Comparison of ENCODE assay signal across 24 cellular contexts in genomic region chrX:15475486-15475885, GRCh38. TPM values are rescaled to one million over a fixed set of nuclear protein-coding genes. Genes with fewer than 3 reads are reported as not detected.
DNase-seq lines count a peak whose midpoint lies in the region; ATAC-seq and TF ChIP-seq lines count a peak whose summit lies in the region.
"Had no signal": no experiment of that assay in that cellular context is flagged by ENCODE, and none has a peak within 500 bp of the region (broad histone marks: within the 10 kb centered on the region; RNA-seq: fewer than 3 reads in every experiment).

No MANE protein-coding gene starts in this region.

- H3K79me2 ChIP-seq in mammary epithelial cell (ENCODE audit: insufficient read depth, low read length), result no peaks in the 10 kb centered on the region

- H3K18ac ChIP-seq in mesenchymal stem cell (ENCODE audit: low read depth in 1 of 2, low read length in 2 of 2), result no peak overlapping the region

- H3K4ac ChIP-seq in mesenchymal stem cell (ENCODE audit: low read depth in 1 of 2, low read length in 2 of 2), result no peak overlapping the region

- no peak overlapping the region for H3K14ac ChIP-seq in mesenchymal stem cell (ENCODE audit: low read length in 2 of 2)

- in situ Hi-C loops in mammary epithelial cell (cut with MboI; ENCODE audit: low sequenced_read_pairs in 2 of 2), result loop anchor here (10.0 to 25.0 kb wide), 2 partner anchors 187 to 189 kb away; partner anchors contain the start of gene CLTRN (in 2 of the 2)

- dilution Hi-C loops in mammary epithelial cell (cut with HindIII; ENCODE audit: low sequenced_read_pairs), result no loop called here

- no peaks in the 10 kb centered on the region for H3K36me3 Mint-ChIP-seq in CD4-positive, alpha-beta memory T cell
- H3K36me3 Mint-ChIP-seq: CD14-positive monocyte, IgD-negative memory B cell had no signal

- no peak overlapping the region for H3K23ac ChIP-seq in mesenchymal stem cell (ENCODE audit: low read length in 2 of 2)

- POLR2A ChIA-PET in CD4-positive, alpha-beta memory T cell (lab: Charles Lee; ENCODE audit: partially characterized antibody), result no interaction called here

- no peak overlapping the region for H2BK5ac ChIP-seq in mesenchymal stem cell (ENCODE audit: low read depth, low read length, poor library complexity, severe bottlenecking)

- H3K36me3 ChIP-seq in right atrium auricular region (peaks cover 5% of the 10 kb centered on the region), mammary epithelial cell (ENCODE audit: insufficient read depth, low read length) (peaks cover 10% of the 10 kb centered on the region), mesenchymal stem cell (ENCODE audit: control insufficient read depth in 1 of 2, insufficient read depth in 2 of 2, low read depth in 1 of 2, low read length in 2 of 2) (peaks cover 0 to 7% of the 10 kb centered on the region in 2 experiments)
- no peaks in the 10 kb centered on the region for H3K36me3 ChIP-seq in CD4-positive, alpha-beta memory T cell (ENCODE audit: insufficient read depth, low read length)
- H3K36me3 ChIP-seq: pancreas, upper lobe of left lung had no signal

- H3K9me3 ChIP-seq in right atrium auricular region, result no peaks in the 10 kb centered on the region
- H3K9me3 ChIP-seq in mammary epithelial cell (replicated peaks; ENCODE audit: insufficient read depth, low read length), result no peaks in the 10 kb centered on the region
- H3K9me3 ChIP-seq in mesenchymal stem cell (ENCODE audit: control insufficient read depth, low read length), result no peaks in the 10 kb centered on the region
- H3K9me3 ChIP-seq in CD4-positive, alpha-beta memory T cell (ENCODE audit: control insufficient read depth in 1 of 2, low read length in 2 of 2), result no peaks in the 10 kb centered on the region
- H3K9me3 ChIP-seq: pancreas, upper lobe of left lung had no signal

- H3K4me1 Mint-ChIP-seq in CD4-positive, alpha-beta memory T cell, result peaks cover 0 to 1% (median 0%) of the 10 kb centered on the region in 4 donors
- H3K4me1 Mint-ChIP-seq: activated naive CD8-positive, alpha-beta T cell treated with anti-CD3 and anti-CD28 coated beads, Interleukin-2, amount 50 U/mL, for 24 hours had no signal

- TSS peak; percentile 93 for BruUV-seq in mammary epithelial cell (replicated peaks; lab: Mats Ljungman, UMichigan)

- H3K9me3 Mint-ChIP-seq in CD4-positive, alpha-beta memory T cell, result no peaks in the 10 kb centered on the region
- H3K9me3 Mint-ChIP-seq: activated naive CD8-positive, alpha-beta T cell treated with anti-CD3 and anti-CD28 coated beads, Interleukin-2, amount 50 U/mL, for 24 hours; activated T-helper 2 cell treated with anti-CD3 and anti-CD28 coated beads, Interferon-gamma antibody, Interleukin-2, Interleukin-4, amounts not matched to agents 10 μg/mL and 5 μg/mL and 100 μg/mL, durations not matched to agents 14 hours and 24 hours and 36 hours; IgD-negative memory B cell had no signal

- peak overlapping the region; percentile 91 for H3K9ac ChIP-seq in mammary epithelial cell (ENCODE audit: insufficient read depth, low read length)
- peak overlapping the region; percentile 74 for H3K9ac ChIP-seq in mesenchymal stem cell (ENCODE audit: low read length)

- TF ChIP-seq CTCF in right atrium auricular region (IDR thresholded peaks at IDR 0.05), result no peak
- no peak for TF ChIP-seq CTCF in mammary epithelial cell (conservative IDR thresholded peaks at IDR 0.05 in 1 of 2, IDR thresholded peaks at IDR 0.05 in 1 of 2; ENCODE audit: extremely low read depth in 1 of 2, insufficient read depth in 1 of 2, low read depth in 1 of 2, low read length in 2 of 2)

- DNase-seq in right atrium auricular region (ENCODE audit: low spot score), result no peak
- DNase-seq in left cardiac atrium, result no peak
- DNase-seq in mammary epithelial cell, result no peak
- no peak for DNase-seq in mesenchymal stem cell
- no peak for DNase-seq in NCI-H1092 (lab: John Stamatoyannopoulos, UW)
- no peak for DNase-seq in A172 (ENCODE audit: low spot score)
- no peak for DNase-seq in CD4-positive, alpha-beta memory T cell
- DNase-seq: activated CD4-positive, alpha-beta T cell treated with anti-CD3 and anti-CD28 coated beads for 4 hours; activated naive CD8-positive, alpha-beta T cell treated with anti-CD3 and anti-CD28 coated beads, Interleukin-2, amount 50 U/mL, for 24 hours; DMS53; naive thymus-derived CD4-positive, alpha-beta T cell; NCI-H187; NK-92 treated with Interleukin-12 subunit alpha and Interleukin-12 subunit beta, amount 100 ng/mL, for 24 hours; pancreas; stimulated activated CD4-positive, alpha-beta T cell treated with anti-CD3 and anti-CD28 coated beads, Interleukin-1b, Interleukin-23, amount 100 ng/mL, for 48 hours; stimulated activated naive CD4-positive, alpha-beta T cell treated with Interleukin-2 at 50 U/mL for 16 hours; upper lobe of left lung had no signal

- no peak overlapping the region for H3K27ac Mint-ChIP-seq in CD4-positive, alpha-beta memory T cell
- H3K27ac Mint-ChIP-seq: activated naive CD8-positive, alpha-beta T cell treated with anti-CD3 and anti-CD28 coated beads, Interleukin-2, amount 50 U/mL, for 24 hours; activated T-helper 2 cell treated with anti-CD3 and anti-CD28 coated beads, Interferon-gamma antibody, Interleukin-2, Interleukin-4, amounts not matched to agents 10 μg/mL and 5 μg/mL and 100 μg/mL, durations not matched to agents 14 hours and 24 hours and 36 hours; CD14-positive monocyte; IgD-negative memory B cell; naive thymus-derived CD4-positive, alpha-beta T cell had no signal

- H3K27me3 Mint-ChIP-seq in CD4-positive, alpha-beta memory T cell, result peaks cover 1% of the 10 kb centered on the region in 2 donors

- H2AK5ac ChIP-seq in mesenchymal stem cell (ENCODE audit: low read length, severe bottlenecking), result no peak overlapping the region

- H2BK12ac ChIP-seq in mesenchymal stem cell (ENCODE audit: low read length in 2 of 2), result no peak overlapping the region

- no peak overlapping the region for H3K4me3 Mint-ChIP-seq in CD4-positive, alpha-beta memory T cell
- H3K4me3 Mint-ChIP-seq: activated naive CD8-positive, alpha-beta T cell treated with anti-CD3 and anti-CD28 coated beads, Interleukin-2, amount 50 U/mL, for 24 hours; CD14-positive monocyte; IgD-negative memory B cell; naive thymus-derived CD4-positive, alpha-beta T cell had no signal

- H2BK120ac ChIP-seq in mesenchymal stem cell (ENCODE audit: low read depth, low read length), result no peak overlapping the region

- 82% methylated on average over 4 of the region's 4 CpGs for WGBS in mammary epithelial cell (ENCODE audit: low coverage, missing lambda C conversion rate)
- 100% methylated on average over 4 of the region's 4 CpGs for WGBS in mesenchymal stem cell

- no peak overlapping the region for H2BK15ac ChIP-seq in mesenchymal stem cell (ENCODE audit: low read depth, poor library complexity, severe bottlenecking)

- peak overlapping the region; percentile 56 for H2AFZ ChIP-seq in mammary epithelial cell (ENCODE audit: low read depth, low read length)
- H2AFZ ChIP-seq in mesenchymal stem cell (ENCODE audit: low read depth, low read length), result no peak overlapping the region

- ATAC-seq in left cardiac atrium (no peak), HG02610 (IDR thresholded peaks at IDR 0.05; ENCODE audit: unreplicated experiment) (no peak)
- ATAC-seq: activated naive CD8-positive, alpha-beta T cell treated with anti-CD3 and anti-CD28 coated beads, Interleukin-2, amount 50 U/mL, for 24 hours; naive thymus-derived CD4-positive, alpha-beta T cell; pancreas had no signal

- H3K4me2 ChIP-seq in mammary epithelial cell (ENCODE audit: insufficient read depth, low read depth, low read length) (peak overlapping the region; percentile 67), mesenchymal stem cell (ENCODE audit: low read length, poor library complexity, severe bottlenecking) (no peak overlapping the region)

- H4K8ac ChIP-seq in mesenchymal stem cell (ENCODE audit: low read length), result no peak overlapping the region

- H3K27me3 ChIP-seq in right atrium auricular region, result no peaks in the 10 kb centered on the region
- no peaks in the 10 kb centered on the region for H3K27me3 ChIP-seq in mammary epithelial cell (ENCODE audit: insufficient read depth, low read length)
- peaks cover 0 to 6% of the 10 kb centered on the region in 2 experiments for H3K27me3 ChIP-seq in mesenchymal stem cell (ENCODE audit: control insufficient read depth in 1 of 2, insufficient read depth in 1 of 2, low read length in 2 of 2)
- H3K27me3 ChIP-seq in CD4-positive, alpha-beta memory T cell (ENCODE audit: insufficient read depth, low read length), result no peaks in the 10 kb centered on the region
- H3K27me3 ChIP-seq: pancreas, upper lobe of left lung had no signal

- H4K91ac ChIP-seq in mesenchymal stem cell (ENCODE audit: low read length), result no peak overlapping the region

- H3K27ac ChIP-seq in right atrium auricular region, result peak overlapping the region; percentile 1 to 31
- H3K27ac ChIP-seq in mammary epithelial cell (ENCODE audit: insufficient read depth, low read depth, low read length), result peak overlapping the region; percentile 99
- no peak overlapping the region for H3K27ac ChIP-seq in mesenchymal stem cell (ENCODE audit: low read length, poor library complexity, severe bottlenecking)
- H3K27ac ChIP-seq in CD4-positive, alpha-beta memory T cell (ENCODE audit: low read depth, low read length), result no peak overlapping the region
- H3K27ac ChIP-seq: pancreas had no signal

- H3K79me1 ChIP-seq in mesenchymal stem cell (replicated peaks; ENCODE audit: low read length, poor library complexity, severe bottlenecking), result no peaks in the 10 kb centered on the region

- H3K4me3 ChIP-seq in right atrium auricular region (no peak overlapping the region), mammary epithelial cell (replicated peaks in 1 of 3; ENCODE audit: insufficient read depth in 1 of 3, low read depth in 2 of 3, low read length in 3 of 3) (peak overlapping the region in 1 of 3 experiments; percentile 15), mesenchymal stem cell (ENCODE audit: insufficient read depth in 1 of 2, low read depth in 1 of 2, low read length in 2 of 2) (no peak overlapping the region)
- H3K4me3 ChIP-seq in CD4-positive, alpha-beta memory T cell (ENCODE audit: low read length in 2 of 2), result no peak overlapping the region
- H3K4me3 ChIP-seq: pancreas, upper lobe of left lung had no signal

- intact Hi-C loops in left cardiac atrium (cut with DNase I), result no loop called here
- intact Hi-C loops in mammary epithelial cell (cut with micrococcal nuclease), result loop anchor here (1.0 to 5.0 kb wide), 2 partner anchors 18 to 187 kb away; partner anchors contain the start of genes CLTRN and PIR
- intact Hi-C loops in CD4-positive, alpha-beta memory T cell (cut with micrococcal nuclease), result no loop called here

- CTCF ChIA-PET in mammary epithelial cell (lab: Charles Lee; ENCODE audit: low non-redundant PET), result interaction anchor here (0.6 kb wide), 1 partner anchor 89 kb away, joined by 3 read pairs; no protein-coding TSS in a partner anchor
- CTCF ChIA-PET in CD4-positive, alpha-beta memory T cell (lab: Charles Lee; ENCODE audit: partially characterized antibody), result no interaction called here

- H4K20me1 ChIP-seq in mammary epithelial cell (ENCODE audit: insufficient read depth, low read length), result no peaks in the 10 kb centered on the region

- H3K4me1 ChIP-seq in right atrium auricular region, result no peaks in the 10 kb centered on the region
- peaks cover 38% of the 10 kb centered on the region for H3K4me1 ChIP-seq in mammary epithelial cell (ENCODE audit: insufficient read depth, low read length)
- no peaks in the 10 kb centered on the region for H3K4me1 ChIP-seq in mesenchymal stem cell (ENCODE audit: control insufficient read depth, insufficient read depth, low read depth, low read length)
- no peaks in the 10 kb centered on the region for H3K4me1 ChIP-seq in CD4-positive, alpha-beta memory T cell (ENCODE audit: insufficient read depth, low read length)
- H3K4me1 ChIP-seq: pancreas had no signal

RNA-seq across cellular contexts. Expression of gene PIR, which starts 17.6 kb away (rescaled TPM):
- total RNA-seq in right atrium auricular region, result 10 to 100 TPM; 14.3 to 19.2 TPM
- total RNA-seq in left cardiac atrium, result 10 to 100 TPM in 1 of 2 donors, 1 to 10 TPM in 1; 8.7 to 14.8 TPM
- total RNA-seq in mammary epithelial cell, result 10 to 100 TPM; 32.8 to 40.9 TPM
- 47.8 TPM for polyA plus RNA-seq in mammary epithelial cell
- 28.3 TPM for polyA minus RNA-seq in mammary epithelial cell
- 26.5 TPM for polyA plus RNA-seq in mesenchymal stem cell (2013, experiment 1 of 2)
- polyA plus RNA-seq in mesenchymal stem cell (2013, experiment 2 of 2), result 27.1 TPM
- 46.9 and 61.1 TPM in 2 replicates for total RNA-seq in A172 (2014; rRNA removed; shearing (Covaris generic))
- total RNA-seq in CD4-positive, alpha-beta memory T cell, result under 1 TPM in 1 of 2 experiments, not detected in 1; 0.53 TPM
- polyA plus RNA-seq in CD4-positive, alpha-beta memory T cell, result not detected
- polyA plus RNA-seq: IgD-negative memory B cell; naive thymus-derived CD4-positive, alpha-beta T cell had no signal

RNA-seq across cellular contexts. Expression of gene BMX, which starts 25.1 kb away (rescaled TPM):
- total RNA-seq in right atrium auricular region (10 to 100 TPM; 12.9 to 20.1 TPM), left cardiac atrium (10 to 100 TPM in 1 of 2 donors, 1 to 10 TPM in 1; 1.6 to 16.8 TPM), mammary epithelial cell (under 1 TPM; 0.33 to 0.49 TPM)
- 0.16 TPM for polyA plus RNA-seq in mammary epithelial cell
- not detected for polyA minus RNA-seq in mammary epithelial cell
- not detected for polyA plus RNA-seq in mesenchymal stem cell (2013, experiment 1 of 2)
- polyA plus RNA-seq in mesenchymal stem cell (2013, experiment 2 of 2), result not detected
- total RNA-seq in A172 (2014; rRNA removed; shearing (Covaris generic)), result 0.07 TPM in 1 of 2 replicates, not detected in the other
- total RNA-seq in CD4-positive, alpha-beta memory T cell, result not detected
- not detected for polyA plus RNA-seq in CD4-positive, alpha-beta memory T cell
- total RNA-seq: A673; activated T-helper 2 cell treated with anti-CD3 and anti-CD28 coated beads, Interferon-gamma antibody, Interleukin-2, Interleukin-4, amounts not matched to agents 10 μg/mL and 5 μg/mL and 100 μg/mL, durations not matched to agents 14 hours and 24 hours and 36 hours; bronchial epithelial cell; fibroblast of lung; naive thymus-derived CD4-positive, alpha-beta T cell had no signal
- polyA plus RNA-seq: fibroblast of lung; IgD-negative memory B cell; naive thymus-derived CD4-positive, alpha-beta T cell had no signal

Comparison
In these comparisons a context has a peak if more than half of its experiments do, and no peak if none do; other contexts are left out.
1. H3K27ac ChIP-seq: peak in right atrium auricular region (2 of 2) and mammary epithelial cell (single experiment); none in mesenchymal stem cell (single experiment) and CD4-positive, alpha-beta memory T cell (single experiment).
2. RNA of gene PIR, which starts 17.6 kb away (total RNA-seq): 46.9 to 61.1 TPM in A172, 32.8 to 40.9 TPM in mammary epithelial cell, 14.3 to 19.2 TPM in right atrium auricular region and 8.7 to 14.8 TPM in left cardiac atrium; 0.53 TPM in CD4-positive, alpha-beta memory T cell; every median in the first group is over 4 times any median in the second.